Comparison of ENCODE assay signal across 16 cellular contexts in the genomic region with DNA sequence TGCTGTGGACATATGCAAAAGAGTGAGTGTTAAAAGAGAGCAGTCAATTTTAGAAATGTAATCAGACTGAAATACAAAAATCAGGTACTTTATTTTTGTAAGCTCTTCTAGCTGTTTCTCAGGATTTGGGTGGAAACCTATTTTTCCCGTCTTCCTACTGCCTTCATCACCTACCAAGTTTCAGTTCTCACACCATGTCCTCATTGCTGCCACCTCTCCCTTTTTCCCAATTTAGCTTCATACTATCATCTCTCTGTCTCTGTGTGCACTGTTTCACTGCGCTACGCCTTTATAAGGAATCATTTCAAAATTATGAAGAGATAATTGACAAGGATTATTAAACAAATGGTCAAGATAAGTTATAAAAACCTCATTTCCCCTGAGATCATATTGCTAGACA.
"Had no signal": no experiment of that assay in that cellular context is flagged by ENCODE, and none has a peak within 500 bp of the region (broad histone marks: within the 10 kb centered on the region; RNA-seq: fewer than 3 reads in every experiment).

No MANE protein-coding gene starts in this region.

- H3K27me3 ChIP-seq: ascending aorta, breast epithelium, foreskin keratinocyte, ovary, SJSA1, tibial artery had no signal

- H3K27me3 Mint-ChIP-seq: activated B cell treated with CpG ODN at 0.5 μM for 24 hours; activated CD4-positive, alpha-beta T cell treated with anti-CD3 and anti-CD28 coated beads, Interleukin-2, amount 10 ng/mL, durations not matched to agents 24 days and 14 days; activated CD8-positive, alpha-beta T cell treated with anti-CD3 and anti-CD28 coated beads for 36 hours had no signal

- H3K4me3 ChIP-seq: ascending aorta, breast epithelium, lung, ovary, SJSA1, tibial artery had no signal

- H3K9me3 Mint-ChIP-seq: activated B cell treated with CpG ODN at 0.5 μM for 24 hours; activated CD4-positive, alpha-beta T cell treated with anti-CD3 and anti-CD28 coated beads, Interleukin-2, amount 10 ng/mL, durations not matched to agents 24 days and 14 days; activated CD8-positive, alpha-beta T cell treated with anti-CD3 and anti-CD28 coated beads for 36 hours; activated naive CD4-positive, alpha-beta T cell treated with anti-CD3 and anti-CD28 coated beads for 36 hours; activated T-cell treated with anti-CD3 and anti-CD28 coated beads, Interleukin-2, amount 50 U/mL, for 4 hours; immature natural killer cell; natural killer cell had no signal

- DNase-seq: activated B cell treated with CpG ODN at 0.5 μM for 24 hours; activated CD4-positive, alpha-beta T cell treated with anti-CD3 and anti-CD28 coated beads, Interleukin-2, amount 10 ng/mL, durations not matched to agents 24 days and 14 days; activated CD8-positive, alpha-beta T cell treated with anti-CD3 and anti-CD28 coated beads for 36 hours; activated naive CD4-positive, alpha-beta T cell treated with anti-CD3 and anti-CD28 coated beads for 36 hours; activated T-cell treated with anti-CD3 and anti-CD28 coated beads, Interleukin-2, amount 50 U/mL, for 4 hours; foreskin keratinocyte; immature natural killer cell; natural killer cell; ovary; stimulated activated naive CD4-positive, alpha-beta T cell; T-helper 2 cell; tibial artery had no signal

- ATAC-seq: activated CD8-positive, alpha-beta T cell treated with anti-CD3 and anti-CD28 coated beads for 36 hours; activated T-cell treated with anti-CD3 and anti-CD28 coated beads, Interleukin-2, amount 50 U/mL, for 4 hours; foreskin keratinocyte; natural killer cell had no signal

- H3K27ac Mint-ChIP-seq: activated B cell treated with CpG ODN at 0.5 μM for 24 hours; activated CD4-positive, alpha-beta T cell treated with anti-CD3 and anti-CD28 coated beads, Interleukin-2, amount 10 ng/mL, durations not matched to agents 24 days and 14 days; activated CD8-positive, alpha-beta T cell treated with anti-CD3 and anti-CD28 coated beads for 36 hours; activated naive CD4-positive, alpha-beta T cell treated with anti-CD3 and anti-CD28 coated beads for 36 hours; natural killer cell had no signal

- H3K4me1 ChIP-seq: ascending aorta, breast epithelium, foreskin keratinocyte, SJSA1 had no signal

- H3K4me3 Mint-ChIP-seq: activated B cell treated with CpG ODN at 0.5 μM for 24 hours; activated CD4-positive, alpha-beta T cell treated with anti-CD3 and anti-CD28 coated beads, Interleukin-2, amount 10 ng/mL, durations not matched to agents 24 days and 14 days; activated CD8-positive, alpha-beta T cell treated with anti-CD3 and anti-CD28 coated beads for 36 hours; activated naive CD4-positive, alpha-beta T cell treated with anti-CD3 and anti-CD28 coated beads for 36 hours; activated T-cell treated with anti-CD3 and anti-CD28 coated beads, Interleukin-2, amount 50 U/mL, for 4 hours; immature natural killer cell; natural killer cell had no signal

- H3K4me1 Mint-ChIP-seq: activated B cell treated with CpG ODN at 0.5 μM for 24 hours had no signal

- H3K27ac ChIP-seq: ascending aorta, foreskin keratinocyte, ovary, SJSA1, tibial artery had no signal
